Comparison of ENCODE assay signal across 14 cellular contexts in genomic region chr4:147492761-147493160, GRCh38. TPM values are rescaled to one million over a fixed set of nuclear protein-coding genes. Genes with fewer than 3 reads are reported as not detected.
DNase-seq lines count a peak whose midpoint lies in the region; ATAC-seq and TF ChIP-seq lines count a peak whose summit lies in the region.
"Had no signal": no experiment of that assay in that cellular context is flagged by ENCODE, and none has a peak within 500 bp of the region (broad histone marks: within the 10 kb centered on the region; RNA-seq: fewer than 3 reads in every experiment).

No MANE protein-coding gene starts in this region.

- DNase-seq in A673 (ENCODE audit: low spot score), result peak; percentile 59
- DNase-seq in IMR-90, result peak; percentile 87
- peak; percentile 52 for DNase-seq in fibroblast of gingiva (ENCODE audit: low read depth)
- DNase-seq in mesothelial cell of epicardium (ENCODE audit: low spot score in 2 of 2, unreplicated experiment in 2 of 2), result no peak
- no peak for DNase-seq in HT-29 (ENCODE audit: low spot score)
- no peak for DNase-seq in dermis blood vessel endothelial cell
- DNase-seq: DMS53, NCI-H226, trophoblast cell had no signal

- peaks cover 24% of the 10 kb centered on the region for H3K36me3 Mint-ChIP-seq in mesothelial cell of epicardium
- H3K36me3 Mint-ChIP-seq: activated naive CD4-positive, alpha-beta T cell treated with anti-CD3 and anti-CD28 coated beads, Interleukin-2, amount 50 U/mL, for 72 hours had no signal

- H3K27ac ChIP-seq in A673 (ENCODE audit: low read depth, low read length, poor library complexity, severe bottlenecking) (peak overlapping the region; percentile 27), IMR-90 (ENCODE audit: insufficient read depth, low read length) (no peak overlapping the region)
- H3K27ac ChIP-seq: A549 had no signal

- H3K9me3 ChIP-seq in A673 (ENCODE audit: low read depth, low read length, poor library complexity, severe bottlenecking), result no peaks in the 10 kb centered on the region
- no peaks in the 10 kb centered on the region for H3K9me3 ChIP-seq in IMR-90 (ENCODE audit: control insufficient read depth, insufficient read depth, low read length)
- H3K9me3 ChIP-seq: A549 had no signal

- H3K4me1 Mint-ChIP-seq in mesothelial cell of epicardium, result peaks cover 70% of the 10 kb centered on the region

- H3K36me3 ChIP-seq in A673 (ENCODE audit: insufficient read depth, low read length, poor library complexity, severe bottlenecking), result no peaks in the 10 kb centered on the region
- H3K36me3 ChIP-seq in IMR-90 (ENCODE audit: control insufficient read depth, insufficient read depth, low read length), result no peaks in the 10 kb centered on the region

- no peak overlapping the region for H2AK9ac ChIP-seq in IMR-90 (replicated peaks; ENCODE audit: low read depth, low read length, poor library complexity)

- peak; percentile 62 for ATAC-seq in IMR-90 (ENCODE audit: low read depth)
- no peak for ATAC-seq in HG02840 (IDR thresholded peaks at IDR 0.05; ENCODE audit: low FRiP score, unreplicated experiment)
- ATAC-seq in HG03469 (IDR thresholded peaks at IDR 0.05; ENCODE audit: unreplicated experiment), result no peak
- ATAC-seq: A549; activated naive CD4-positive, alpha-beta T cell treated with anti-CD3 and anti-CD28 coated beads, Interleukin-2, amount 50 U/mL, for 72 hours; Panc1 had no signal

- H3K14ac ChIP-seq in IMR-90 (replicated peaks; ENCODE audit: low read depth, low read length), result peak overlapping the region; percentile 46; the same call in 1 of the 2 replicates

- peak overlapping the region; percentile 44 for H3K4ac ChIP-seq in IMR-90 (ENCODE audit: low read depth, low read length)

- H4K5ac ChIP-seq in IMR-90 (ENCODE audit: low read depth, low read length), result no peak overlapping the region

- H4K91ac ChIP-seq in IMR-90 (ENCODE audit: insufficient read depth, low read depth, low read length), result no peak overlapping the region; the same call in 1 of the 2 replicates

- peak overlapping the region; percentile 79 for H2AFZ ChIP-seq in IMR-90 (replicated peaks; ENCODE audit: low read length, poor library complexity)

- intact Hi-C loops in A673 (cut with micrococcal nuclease; ENCODE audit: unreplicated experiment) (no loop called here), IMR-90 (cut with micrococcal nuclease) (no loop called here)

- H2AK5ac ChIP-seq in IMR-90 (ENCODE audit: low read depth, low read length), result peak overlapping the region; percentile 2; the same call in 1 of the 2 replicates

- H2BK15ac ChIP-seq in IMR-90 (ENCODE audit: low read depth, low read length), result 0 out of 3 replicates have a peak overlapping the region, but pooled peaks have one; percentile 1

- H3K18ac ChIP-seq in IMR-90 (ENCODE audit: low read depth, low read length), result no peak overlapping the region

- in situ Hi-C loops in IMR-90 (cut with MboI; ENCODE audit: low sequenced_read_pairs), result no loop called here

- H4K8ac ChIP-seq in IMR-90 (ENCODE audit: low read depth in 2 of 2, low read length in 2 of 2), result peak overlapping the region in 1 of 2 experiments; percentile 80; a peak in 2 of 4 replicates

- CTCF ChIA-PET in A673 (lab: Charles Lee) (no interaction called here), IMR-90 (lab: Yijun Ruan, JAX) (no interaction called here)

- BruUV-seq in A673 (replicated peaks; lab: Mats Ljungman, UMichigan), result no TSS peak
- no TSS peak for BruUV-seq in IMR-90 (replicated peaks; lab: Mats Ljungman, UMichigan)

- no peak for TF ChIP-seq POLR2A in IMR-90 (IDR thresholded peaks at IDR 0.05; ENCODE audit: low read depth, low read length)

- H3K9me1 ChIP-seq in IMR-90 (ENCODE audit: insufficient read depth, low read length), result peaks cover 14% of the 10 kb centered on the region

- H2BK120ac ChIP-seq in IMR-90 (ENCODE audit: low read depth, low read length), result peak overlapping the region; percentile 13; the same call in 1 of the 2 replicates

- no peak for TF ChIP-seq RAD21 in IMR-90 (IDR thresholded peaks at IDR 0.05; ENCODE audit: low read length)

- H3K4me3 ChIP-seq in A673 (ENCODE audit: low read depth, low read length, poor library complexity, severe bottlenecking) (peak overlapping the region; percentile 20), IMR-90 (ENCODE audit: insufficient read depth, low read depth, low read length) (no peak overlapping the region)
- H3K4me3 ChIP-seq: A549 had no signal

- H3K4me3 Mint-ChIP-seq in mesothelial cell of epicardium, result peak overlapping the region; percentile 46

- H3K79me1 ChIP-seq in IMR-90 (ENCODE audit: low read depth in 1 of 2, low read length in 2 of 2), result peaks cover 17 to 69% of the 10 kb centered on the region in 2 experiments

- dilution Hi-C loops in IMR-90 (cut with HindIII; ENCODE audit: low sequenced_read_pairs, unreplicated experiment), result no loop called here

- no peak overlapping the region for H3K9ac ChIP-seq in IMR-90 (ENCODE audit: low read depth, low read length)

- H3K4me2 ChIP-seq in IMR-90 (ENCODE audit: low read depth, low read length), result peak overlapping the region; percentile 30
- H3K4me2 ChIP-seq: A549 had no signal

- peak overlapping the region; percentile 25 for H3K23ac ChIP-seq in IMR-90 (ENCODE audit: low read depth, low read length)

- POLR2A ChIA-PET in A673 (lab: Charles Lee; ENCODE audit: low non-redundant PET), result no interaction called here
- POLR2A ChIA-PET in IMR-90 (lab: Charles Lee; ENCODE audit: unreplicated experiment), result no interaction called here

- H3K27me3 ChIP-seq in A673 (replicated peaks; ENCODE audit: insufficient read depth, low read depth, low read length, poor library complexity), result no peaks in the 10 kb centered on the region
- no peaks in the 10 kb centered on the region for H3K27me3 ChIP-seq in IMR-90 (ENCODE audit: control insufficient read depth, insufficient read depth, low read length)

- no peak overlapping the region for H2BK5ac ChIP-seq in IMR-90 (ENCODE audit: low read depth, low read length, poor library complexity, severe bottlenecking)

- H3K4me1 ChIP-seq in A673 (ENCODE audit: insufficient read depth, low read length, poor library complexity, severe bottlenecking) (peaks cover 22% of the 10 kb centered on the region), IMR-90 (ENCODE audit: control insufficient read depth, insufficient read depth, low read length) (peaks cover 9% of the 10 kb centered on the region)
- H3K4me1 ChIP-seq: A549 had no signal

- H3K27ac Mint-ChIP-seq in mesothelial cell of epicardium, result peak overlapping the region; percentile 91
- H3K27ac Mint-ChIP-seq: activated naive CD4-positive, alpha-beta T cell treated with anti-CD3 and anti-CD28 coated beads, Interleukin-2, amount 50 U/mL, for 72 hours had no signal

- peaks cover 4% of the 10 kb centered on the region for H3K9me3 Mint-ChIP-seq in mesothelial cell of epicardium

- no peak overlapping the region for H3K56ac ChIP-seq in IMR-90 (ENCODE audit: extremely low read depth, insufficient read depth, low read length)

- WGBS in IMR-90 (ENCODE audit: extremely low coverage in 2 of 2, insufficient read length in 1 of 2), 2 experiments, result no CpG with 5 or more reads among the region's 6 CpGs

- H4K20me1 ChIP-seq in IMR-90 (ENCODE audit: insufficient read depth, low read length), result peaks cover 2% of the 10 kb centered on the region; the same call in 1 of the 2 replicates

- H2BK20ac ChIP-seq in IMR-90 (ENCODE audit: low read depth, low read length), result peak overlapping the region; percentile 27; the same call in 1 of the 2 replicates

- H3K27me3 Mint-ChIP-seq in mesothelial cell of epicardium (ENCODE audit: low read depth), result no peaks in the 10 kb centered on the region

- TF ChIP-seq CTCF in A673 (conservative IDR thresholded peaks at IDR 0.05; ENCODE audit: low read depth, low read length) (no peak), IMR-90 (conservative IDR thresholded peaks at IDR 0.05; ENCODE audit: low read depth, low read length) (no peak), mesothelial cell of epicardium (IDR thresholded peaks at IDR 0.05; ENCODE audit: unreplicated experiment) (no peak)

TF ChIP-seq in IMR-90, 13 proteins besides CTCF, POLR2A, EP300 and RAD21:
- TF ChIP-seq MAZ (IDR thresholded peaks at IDR 0.05; ENCODE audit: borderline replicate concordance, low read depth, low read length) (no peak), BHLHE40 (IDR thresholded peaks at IDR 0.05; ENCODE audit: low read depth, low read length) (peak; percentile 57; the same call in 1 of the 2 replicates), CEBPB (IDR thresholded peaks at IDR 0.05; ENCODE audit: low read depth, low read length) (0 out of 2 replicates have a peak, but pooled peaks have one; percentile 3), MXI1 (IDR thresholded peaks at IDR 0.05; ENCODE audit: borderline replicate concordance, low read depth, low read length) (no peak)

RNA-seq across cellular contexts. Expression of gene EDNRA, which starts 11.9 kb away (rescaled TPM):
- total RNA-seq in A673 (2021) (16.1 and 23.9 TPM in 2 replicates), IMR-90 (2012; rRNA removed) (6.5 and 7.8 TPM in 2 replicates), mesothelial cell of epicardium (135 to 140 TPM (median 135 TPM) in 3 replicates), dermis blood vessel endothelial cell (0.19 TPM in 1 of 2 replicates, not detected in the other)
- 3.8 TPM in 2 replicates for polyA plus RNA-seq in IMR-90 (2012; rRNA removed)
- polyA plus RNA-seq in IMR-90 (2012; cell fraction: cytosol; rRNA removed), result 2.1 and 3.1 TPM in 2 replicates
- 0.92 and 5.8 TPM in 2 replicates for polyA plus RNA-seq in IMR-90 (2012; cell fraction: nucleus; rRNA removed; ENCODE audit: low replicate concordance)
- total RNA-seq in HT-29 (2014; rRNA removed; shearing (Covaris generic)), result not detected in 2 replicates

Comparison
In these comparisons a context has a peak if more than half of its experiments do, and no peak if none do; other contexts are left out.
1. DNase-seq: peak in A673 (single experiment), IMR-90 (single experiment) and fibroblast of gingiva (single experiment); none in mesothelial cell of epicardium (0 of 2), HT-29 (single experiment) and dermis blood vessel endothelial cell (single experiment).